In genomic region chr5:135246605-135246922, GRCh38 we compare ENCODE assay signal across 12 cellular contexts.
DNase-seq lines count a peak whose midpoint lies in the region; ATAC-seq, FAIRE-seq and TF ChIP-seq lines count a peak whose summit lies in the region.
"Had no signal": no experiment of that assay in that cellular context is flagged by ENCODE, and none has a peak within 500 bp of the region (broad histone marks: within the 10 kb centered on the region; RNA-seq: fewer than 3 reads in every experiment).

No MANE protein-coding gene starts in this region.

- no peaks in the 10 kb centered on the region for H3K36me3 ChIP-seq in GM23248 (ENCODE audit: low read depth)
- H3K36me3 ChIP-seq in WERI-Rb-1 = no peaks in the 10 kb centered on the region
- no peaks in the 10 kb centered on the region for H3K36me3 ChIP-seq in hepatocyte (replicated peaks; ENCODE audit: insufficient read depth, low read depth)
- no peaks in the 10 kb centered on the region for H3K36me3 ChIP-seq in gastroesophageal sphincter

- peaks cover 30% of the 10 kb centered on the region for H3F3A ChIP-seq in GM23248 (ENCODE audit: insufficient read depth)

- H3K27me3 ChIP-seq in GM23248 (replicated peaks; ENCODE audit: insufficient read depth) (no peaks in the 10 kb centered on the region), WERI-Rb-1 (ENCODE audit: insufficient read depth, low read depth, severe bottlenecking) (no peaks in the 10 kb centered on the region), hepatocyte (no peaks in the 10 kb centered on the region), gastroesophageal sphincter (no peaks in the 10 kb centered on the region)

- FAIRE-seq in RCC 7860 (lab: Jason Lieb, UNC) = no peak

- no peak for TF ChIP-seq POLR2A in gastroesophageal sphincter (IDR thresholded peaks at IDR 0.05)

- peak overlapping the region; percentile 74 for H3K4me2 ChIP-seq in GM23248 (ENCODE audit: unreplicated experiment)
- peak overlapping the region; percentile 48 for H3K4me2 ChIP-seq in hepatocyte

- H3K79me2 ChIP-seq in GM23248 (ENCODE audit: insufficient read depth) (no peaks in the 10 kb centered on the region), hepatocyte (no peaks in the 10 kb centered on the region)

- H3K27ac ChIP-seq in GM23248 (peak overlapping the region; percentile 74), WERI-Rb-1 (peak overlapping the region; percentile 32), hepatocyte (peak overlapping the region; percentile 56), skin epidermis (peak overlapping the region in 14 of 21 experiments; percentile 12 to 82 (median 72)), gastroesophageal sphincter (no peak overlapping the region)

- ATAC-seq in GM18873 (IDR thresholded peaks at IDR 0.05; ENCODE audit: low FRiP score, unreplicated experiment) (no peak), gastroesophageal sphincter (no peak)
- ATAC-seq: stimulated activated naive B cell treated with anti-CD40 and anti-IgM and Interleukin-4, amounts not matched to agents 10 μg/mL and 1 μg/mL and 100 μg/mL, for 72 hours had no signal

- H3K9ac ChIP-seq in GM23248 = peak overlapping the region; percentile 34; the same call in 1 of the 2 replicates

- H4K20me1 ChIP-seq in GM23248 (ENCODE audit: insufficient read depth) (no peaks in the 10 kb centered on the region), hepatocyte (ENCODE audit: insufficient read depth, poor library complexity, severe bottlenecking) (no peaks in the 10 kb centered on the region)

- H2AFZ ChIP-seq in GM23248 = no peak overlapping the region
- H2AFZ ChIP-seq in hepatocyte = no peak overlapping the region

- no peaks in the 10 kb centered on the region for H3K9me2 ChIP-seq in GM23248 (ENCODE audit: insufficient read depth)
- no peaks in the 10 kb centered on the region for H3K9me2 ChIP-seq in hepatocyte (replicated peaks; ENCODE audit: insufficient read depth)

- WGBS in GM23248 (ENCODE audit: low coverage in 1 of 2, low lambda C conversion rate in 2 of 2, missing lambda C conversion rate in 2 of 2), 2 experiments = 76 to 78% methylated on average over 5 of the region's 5 CpGs
- WGBS in hepatocyte (ENCODE audit: low lambda C conversion rate, missing lambda C conversion rate) = 65% methylated on average over 5 of the region's 5 CpGs
- WGBS in gastroesophageal sphincter (ENCODE audit: low coverage in 1 of 2), 2 donors = 48 to 67% methylated on average over 3 to 5 of the region's 5 CpGs

- TF ChIP-seq EP300 in gastroesophageal sphincter (IDR thresholded peaks at IDR 0.05) = no peak

- H3K4me1 ChIP-seq in GM23248 (ENCODE audit: insufficient read depth) (peaks cover 58% of the 10 kb centered on the region), hepatocyte (ENCODE audit: insufficient read depth) (peaks cover 46% of the 10 kb centered on the region), gastroesophageal sphincter (peaks cover 4 to 70% (median 21%) of the 10 kb centered on the region in 3 donors)

- DNase-seq in GM23248 (no peak), WERI-Rb-1 (no peak), hepatocyte (ENCODE audit: low spot score) (no peak), NCI-H1417 treated with DMSO at 0.1 percent for 48 hours (lab: John Stamatoyannopoulos, UW) (no peak), RCC 7860 (ENCODE audit: low spot score) (no peak)
- DNase-seq: CD4-positive, CD25-positive, alpha-beta regulatory T cell; NCI-H1105 treated with DMSO at 0.1 percent for 48 hours; NCI-H748 treated with DMSO at 0.1 percent for 48 hours; stimulated activated naive B cell treated with anti-CD40 and anti-IgM and Interleukin-4, amounts not matched to agents 10 μg/mL and 1 μg/mL and 100 μg/mL, for 72 hours had no signal

- no peak for TF ChIP-seq CTCF in WERI-Rb-1 (IDR thresholded peaks at IDR 0.05; ENCODE audit: low read depth, low read length)
- TF ChIP-seq CTCF in hepatocyte (IDR thresholded peaks at IDR 0.05; ENCODE audit: poor library complexity) = no peak
- no peak for TF ChIP-seq CTCF in gastroesophageal sphincter (IDR thresholded peaks at IDR 0.05)

- in situ Hi-C loops in GM23248 (cut with MboI) = no loop called here

- H3K4me3 ChIP-seq in GM23248 (peak overlapping the region; percentile 3; the same call in 1 of the 2 replicates), WERI-Rb-1 (ENCODE audit: low read depth, low read length) (no peak overlapping the region), hepatocyte (no peak overlapping the region), skin epidermis (no peak overlapping the region), gastroesophageal sphincter (no peak overlapping the region)

- H3K9me3 ChIP-seq in GM23248 (ENCODE audit: low read depth) (no peaks in the 10 kb centered on the region), WERI-Rb-1 (ENCODE audit: severe bottlenecking) (no peaks in the 10 kb centered on the region), hepatocyte (ENCODE audit: low read depth) (no peaks in the 10 kb centered on the region), gastroesophageal sphincter (no peaks in the 10 kb centered on the region)

Comparison
In these comparisons a context has a peak if more than half of its experiments do, and no peak if none do; other contexts are left out.
1. H3K27ac ChIP-seq: peak in GM23248 (single experiment), WERI-Rb-1 (single experiment), hepatocyte (single experiment) and skin epidermis (14 of 21); none in gastroesophageal sphincter (0 of 4).